Comparison of ENCODE assay signal across 27 cellular contexts in the genomic region with DNA sequence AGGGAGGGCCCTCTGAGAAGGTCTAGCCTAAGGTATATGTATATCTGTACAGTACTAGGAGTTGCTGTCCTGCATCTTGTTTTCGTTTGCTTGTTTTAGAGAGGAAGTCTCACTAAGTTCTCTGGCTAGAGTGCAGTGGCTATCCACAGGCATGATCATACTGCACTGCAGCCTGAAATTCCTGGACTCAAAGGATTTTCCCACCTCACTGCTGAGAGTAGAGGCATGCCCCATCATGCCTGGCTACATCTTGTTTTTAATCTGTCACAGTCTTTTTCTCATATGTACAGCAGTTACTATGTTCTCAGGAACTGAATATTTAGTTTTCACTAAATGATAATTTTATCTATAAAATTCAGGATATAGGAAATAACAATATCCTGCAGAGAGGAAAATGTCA. TPM values are rescaled to one million over a fixed set of nuclear protein-coding genes. Genes with fewer than 3 reads are reported as not detected.
"Had no signal": no experiment of that assay in that cellular context is flagged by ENCODE, and none has a peak within 500 bp of the region (broad histone marks: within the 10 kb centered on the region; RNA-seq: fewer than 3 reads in every experiment).

No MANE protein-coding gene starts in this region.

- DNase-seq: activated CD4-positive, alpha-beta memory T cell treated with anti-CD3 and anti-CD28 coated beads, Interleukin-2, amount 10 ng/mL, durations not matched to agents 7 days and 5 days; activated CD4-positive, alpha-beta T cell treated with anti-CD3 and anti-CD28 coated beads, Interleukin-2, amount 10 ng/mL, durations not matched to agents 24 days and 14 days; activated effector memory CD4-positive, alpha-beta T cell treated with anti-CD3 and anti-CD28 coated beads, Interleukin-2, amount 50 U/mL, for 16 hours; activated naive CD4-positive, alpha-beta T cell treated with anti-CD3 and anti-CD28 coated beads, Interleukin-2, amount 10 ng/mL, durations not matched to agents 7 days and 5 days; brain microvascular endothelial cell; dorsolateral prefrontal cortex; effector memory CD8-positive, alpha-beta T cell; heart right ventricle; midbrain; nucleus accumbens; small intestine; stimulated activated CD4-positive, alpha-beta T cell treated with anti-CD3 and anti-CD28 coated beads, Interleukin-15, amount 100 ng/mL, for 24 hours; T-helper 1 cell; trophoblast cell; uterus had no signal

- H3K79me2 ChIP-seq: parathyroid adenoma had no signal

- H3K36me3 ChIP-seq: brain microvascular endothelial cell, heart right ventricle, uterus had no signal

- H2AFZ ChIP-seq: parathyroid adenoma had no signal

- H3K4me1 ChIP-seq: heart right ventricle, parathyroid adenoma, uterus had no signal

- FAIRE-seq: colon, small intestine, TTC549 had no signal

- ATAC-seq: effector memory CD8-positive, alpha-beta T cell; heart right ventricle; left lobe of liver; natural killer cell treated with Interleukin-12 subunit alpha and Interleukin-12 subunit beta and Interleukin-15 and Interleukin-18, amount 100 ng/mL, for 72 hours; sciatic nerve; stimulated activated memory B cell treated with anti-CD40 and anti-IgM and Interleukin-4, amounts not matched to agents 10 μg/mL and 1 μg/mL and 100 μg/mL, for 72 hours had no signal

- H3K27ac ChIP-seq: brain microvascular endothelial cell, dorsolateral prefrontal cortex, heart right ventricle, parathyroid adenoma, uterus had no signal

- H3K27me3 ChIP-seq: brain microvascular endothelial cell, dorsolateral prefrontal cortex, heart right ventricle, uterus had no signal

- H3K4me3 ChIP-seq: dorsolateral prefrontal cortex, heart right ventricle, lung, uterus had no signal

- H3K9ac ChIP-seq: parathyroid adenoma had no signal

RNA-seq across cellular contexts. Expression of gene PYHIN1, which starts 15.3 kb away (rescaled TPM):
- total RNA-seq: epithelial cell of proximal tubule, fibroblast of villous mesenchyme, kidney epithelial cell, renal cortical epithelial cell had no signal
